Comparison of ENCODE assay signal across 24 cellular contexts in genomic region chr17:83180264-83180995, GRCh38.
DNase-seq lines count a peak whose midpoint lies in the region; ATAC-seq, FAIRE-seq and TF ChIP-seq lines count a peak whose summit lies in the region.
"Had no signal": no experiment of that assay in that cellular context is flagged by ENCODE, and none has a peak within 500 bp of the region (broad histone marks: within the 10 kb centered on the region; RNA-seq: fewer than 3 reads in every experiment).

No MANE protein-coding gene starts in this region.

- POLR2A ChIA-PET in activated CD8-positive, alpha-beta T cell treated with anti-CD3 and anti-CD28 coated beads, Interleukin-2, amount 10 ng/mL, durations not matched to agents 7 days and 5 days (lab: Charles Lee) = interaction anchor here (1.1 kb wide), 1 partner anchor 21 kb away, joined by 4 read pairs; no protein-coding TSS in a partner anchor
- POLR2A ChIA-PET in activated CD8-positive, alpha-beta T cell treated with anti-CD3 and anti-CD28 coated beads for 36 hours (lab: Charles Lee) = interaction anchor here (1.4 kb wide), 1 partner anchor 92 kb away, joined by 3 read pairs; no protein-coding TSS in a partner anchor

- peak overlapping the region; percentile 60; the same call in 1 of the 2 replicates for H3K27ac ChIP-seq in SK-N-MC
- H3K27ac ChIP-seq in gastrocnemius medialis = no peak overlapping the region
- H3K27ac ChIP-seq in tibial artery = no peak overlapping the region
- H3K27ac ChIP-seq: C4-2B, gastroesophageal sphincter, psoas muscle, spleen had no signal

- ATAC-seq in activated CD8-positive, alpha-beta T cell treated with anti-CD3 and anti-CD28 coated beads, Interleukin-2, amount 10 ng/mL, durations not matched to agents 7 days and 5 days = no peak
- no peak for ATAC-seq in activated CD8-positive, alpha-beta T cell treated with anti-CD3 and anti-CD28 coated beads for 36 hours
- ATAC-seq in gastrocnemius medialis = no peak
- ATAC-seq: gastroesophageal sphincter; naive thymus-derived CD8-positive, alpha-beta T cell; psoas muscle had no signal

- H3K36me3 ChIP-seq in SK-N-MC (ENCODE audit: insufficient read depth, low read length) (no peaks in the 10 kb centered on the region), gastrocnemius medialis (no peaks in the 10 kb centered on the region), tibial artery (no peaks in the 10 kb centered on the region)
- H3K36me3 ChIP-seq: gastroesophageal sphincter, spleen had no signal

- H3K27ac Mint-ChIP-seq in activated CD8-positive, alpha-beta T cell treated with anti-CD3 and anti-CD28 coated beads, Interleukin-2, amount 10 ng/mL, durations not matched to agents 7 days and 5 days = no peak overlapping the region
- no peak overlapping the region for H3K27ac Mint-ChIP-seq in activated CD8-positive, alpha-beta T cell treated with anti-CD3 and anti-CD28 coated beads for 36 hours
- H3K27ac Mint-ChIP-seq: activated CD4-positive, alpha-beta T cell treated with anti-CD3 and anti-CD28 coated beads, Interleukin-2, amount 10 ng/mL, durations not matched to agents 24 days and 14 days had no signal

- TF ChIP-seq POLR2A in gastrocnemius medialis (IDR thresholded peaks at IDR 0.05) = no peak

- TF ChIP-seq CTCF in activated CD8-positive, alpha-beta T cell treated with anti-CD3 and anti-CD28 coated beads for 36 hours (IDR thresholded peaks at IDR 0.05) = no peak
- no peak for TF ChIP-seq CTCF in gastrocnemius medialis (IDR thresholded peaks at IDR 0.05 in 4 of 5, conservative IDR thresholded peaks at IDR 0.05 in 1 of 5)
- TF ChIP-seq CTCF in tibial artery (IDR thresholded peaks at IDR 0.05) = no peak

- H3K4me1 Mint-ChIP-seq in activated CD8-positive, alpha-beta T cell treated with anti-CD3 and anti-CD28 coated beads, Interleukin-2, amount 10 ng/mL, durations not matched to agents 7 days and 5 days (ENCODE audit: low read depth) = no peaks in the 10 kb centered on the region
- H3K4me1 Mint-ChIP-seq in activated CD8-positive, alpha-beta T cell treated with anti-CD3 and anti-CD28 coated beads for 36 hours (ENCODE audit: low read depth) = no peaks in the 10 kb centered on the region
- H3K4me1 Mint-ChIP-seq: activated CD4-positive, alpha-beta T cell treated with anti-CD3 and anti-CD28 coated beads, Interleukin-2, amount 10 ng/mL, durations not matched to agents 24 days and 14 days had no signal

- intact Hi-C loops in activated CD8-positive, alpha-beta T cell treated with anti-CD3 and anti-CD28 coated beads for 36 hours (cut with micrococcal nuclease) = no loop called here
- intact Hi-C loops in gastrocnemius medialis (cut with DNase I; ENCODE audit: low total_unique reads) (no loop called here), tibial artery (cut with DNase I; ENCODE audit: low total_unique reads) (no loop called here)

- no peak overlapping the region for H3K9ac ChIP-seq in SK-N-MC (ENCODE audit: insufficient read length)

- in situ Hi-C loops in gastrocnemius medialis (cut with MboI; ENCODE audit: low sequenced_read_pairs in 4 of 4) = no loop called here

- no peaks in the 10 kb centered on the region for H3K4me1 ChIP-seq in gastrocnemius medialis
- H3K4me1 ChIP-seq in tibial artery = no peaks in the 10 kb centered on the region
- H3K4me1 ChIP-seq: psoas muscle had no signal

- CTCF ChIA-PET in activated CD8-positive, alpha-beta T cell treated with anti-CD3 and anti-CD28 coated beads, Interleukin-2, amount 10 ng/mL, durations not matched to agents 7 days and 5 days (lab: Charles Lee) = no interaction called here
- CTCF ChIA-PET in activated CD8-positive, alpha-beta T cell treated with anti-CD3 and anti-CD28 coated beads for 36 hours (lab: Charles Lee) = interaction anchor here (0.8 kb wide), 1 partner anchor 34 kb away, joined by 3 read pairs; no protein-coding TSS in a partner anchor

- FAIRE-seq in GM19239 (lab: Jason Lieb, UNC) = no peak
- FAIRE-seq: G401.6, HTR-8/SVneo, TTC549 had no signal

- peak; percentile 8 for DNase-seq in activated CD8-positive, alpha-beta T cell treated with anti-CD3 and anti-CD28 coated beads, Interleukin-2, amount 10 ng/mL, durations not matched to agents 7 days and 5 days
- no peak for DNase-seq in activated CD8-positive, alpha-beta T cell treated with anti-CD3 and anti-CD28 coated beads for 36 hours
- DNase-seq in SK-N-MC (ENCODE audit: low read depth, low spot score) (no peak), islet precursor cell (peak; percentile 49), gastrocnemius medialis (peak; percentile 1 to 6), tibial artery (no peak), NCI-H146 treated with DMSO at 0.1 percent for 48 hours (lab: John Stamatoyannopoulos, UW; ENCODE audit: unreplicated experiment) (no peak), GM19239 (ENCODE audit: insufficient read length, low spot score) (no peak)
- DNase-seq: ACHN; activated CD4-positive, alpha-beta T cell treated with anti-CD3 and anti-CD28 coated beads, Interleukin-2, amount 10 ng/mL, durations not matched to agents 24 days and 14 days; amygdala; kidney glomerular epithelial cell; mesendoderm; NCI-H1092; NCI-H2029 treated with DMSO at 0.1 percent for 48 hours; psoas muscle; RPMI8226; spleen had no signal

- H3K27me3 Mint-ChIP-seq in activated CD8-positive, alpha-beta T cell treated with anti-CD3 and anti-CD28 coated beads, Interleukin-2, amount 10 ng/mL, durations not matched to agents 7 days and 5 days (ENCODE audit: low read depth) = peaks cover 7% of the 10 kb centered on the region
- no peaks in the 10 kb centered on the region for H3K27me3 Mint-ChIP-seq in activated CD8-positive, alpha-beta T cell treated with anti-CD3 and anti-CD28 coated beads for 36 hours
- H3K27me3 Mint-ChIP-seq: naive thymus-derived CD8-positive, alpha-beta T cell had no signal

- H3K4me3 Mint-ChIP-seq in activated CD8-positive, alpha-beta T cell treated with anti-CD3 and anti-CD28 coated beads, Interleukin-2, amount 10 ng/mL, durations not matched to agents 7 days and 5 days = no peak overlapping the region
- H3K4me3 Mint-ChIP-seq in activated CD8-positive, alpha-beta T cell treated with anti-CD3 and anti-CD28 coated beads for 36 hours = no peak overlapping the region
- H3K4me3 Mint-ChIP-seq: activated CD4-positive, alpha-beta T cell treated with anti-CD3 and anti-CD28 coated beads, Interleukin-2, amount 10 ng/mL, durations not matched to agents 24 days and 14 days; naive thymus-derived CD8-positive, alpha-beta T cell had no signal

- H3K27me3 ChIP-seq in gastrocnemius medialis = no peaks in the 10 kb centered on the region
- H3K27me3 ChIP-seq in tibial artery = no peaks in the 10 kb centered on the region
- H3K27me3 ChIP-seq: gastroesophageal sphincter, spleen had no signal

- H3K9me3 Mint-ChIP-seq in activated CD8-positive, alpha-beta T cell treated with anti-CD3 and anti-CD28 coated beads, Interleukin-2, amount 10 ng/mL, durations not matched to agents 7 days and 5 days (ENCODE audit: insufficient read depth) = no peaks in the 10 kb centered on the region
- no peaks in the 10 kb centered on the region for H3K9me3 Mint-ChIP-seq in activated CD8-positive, alpha-beta T cell treated with anti-CD3 and anti-CD28 coated beads for 36 hours
- H3K9me3 Mint-ChIP-seq: activated CD4-positive, alpha-beta T cell treated with anti-CD3 and anti-CD28 coated beads, Interleukin-2, amount 10 ng/mL, durations not matched to agents 24 days and 14 days; naive thymus-derived CD8-positive, alpha-beta T cell had no signal

- H3K9me3 ChIP-seq in SK-N-MC (ENCODE audit: low read depth, low read length) (no peaks in the 10 kb centered on the region), gastrocnemius medialis (no peaks in the 10 kb centered on the region), tibial artery (no peaks in the 10 kb centered on the region)
- H3K9me3 ChIP-seq: gastroesophageal sphincter, psoas muscle, spleen had no signal

- no peaks in the 10 kb centered on the region for H3K36me3 Mint-ChIP-seq in activated CD8-positive, alpha-beta T cell treated with anti-CD3 and anti-CD28 coated beads, Interleukin-2, amount 10 ng/mL, durations not matched to agents 7 days and 5 days (ENCODE audit: low read depth)
- no peaks in the 10 kb centered on the region for H3K36me3 Mint-ChIP-seq in activated CD8-positive, alpha-beta T cell treated with anti-CD3 and anti-CD28 coated beads for 36 hours (ENCODE audit: low read depth)
- H3K36me3 Mint-ChIP-seq: naive thymus-derived CD8-positive, alpha-beta T cell had no signal

- no peak overlapping the region for H3K4me3 ChIP-seq in SK-N-MC
- no peak overlapping the region for H3K4me3 ChIP-seq in gastrocnemius medialis
- no peak overlapping the region for H3K4me3 ChIP-seq in tibial artery
- H3K4me3 ChIP-seq: gastroesophageal sphincter, psoas muscle, spleen had no signal

Comparison
In these comparisons a context has a peak if more than half of its experiments do, and no peak if none do; other contexts are left out.
1. DNase-seq: peak in activated CD8-positive, alpha-beta T cell treated with anti-CD3 and anti-CD28 coated beads, Interleukin-2, amount 10 ng/mL, durations not matched to agents 7 days and 5 days (single experiment), islet precursor cell (single experiment) and gastrocnemius medialis (2 of 2); none in activated CD8-positive, alpha-beta T cell treated with anti-CD3 and anti-CD28 coated beads for 36 hours (single experiment), SK-N-MC (single experiment), tibial artery (0 of 2), NCI-H146 treated with DMSO at 0.1 percent for 48 hours (single experiment) and GM19239 (single experiment).